Comparison of ENCODE assay signal across 19 cellular contexts in the genomic region with DNA sequence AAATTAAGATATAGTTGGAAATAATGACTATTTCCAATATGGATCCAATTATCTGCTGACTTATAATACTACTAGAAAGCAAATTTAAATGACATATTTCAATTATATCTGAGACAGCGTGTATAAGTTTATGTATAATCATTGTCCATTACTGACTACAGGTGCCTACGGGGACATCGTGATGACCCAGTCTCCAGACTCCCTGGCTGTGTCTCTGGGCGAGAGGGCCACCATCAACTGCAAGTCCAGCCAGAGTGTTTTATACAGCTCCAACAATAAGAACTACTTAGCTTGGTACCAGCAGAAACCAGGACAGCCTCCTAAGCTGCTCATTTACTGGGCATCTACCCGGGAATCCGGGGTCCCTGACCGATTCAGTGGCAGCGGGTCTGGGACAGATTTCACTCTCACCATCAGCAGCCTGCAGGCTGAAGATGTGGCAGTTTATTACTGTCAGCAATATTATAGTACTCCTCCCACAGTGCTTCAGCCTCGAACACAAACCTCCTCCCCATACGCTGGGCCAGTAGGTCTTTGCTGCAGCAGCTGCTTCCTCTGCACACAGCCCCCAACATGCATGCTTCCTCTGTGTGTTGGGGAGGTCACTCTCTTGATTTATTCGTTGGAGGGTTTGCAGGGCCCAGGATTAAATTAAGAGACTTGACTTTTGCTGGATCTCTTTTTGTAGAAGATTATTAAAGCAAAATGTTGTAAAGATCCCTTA.
DNase-seq lines count a peak whose midpoint lies in the region; ATAC-seq, FAIRE-seq and TF ChIP-seq lines count a peak whose summit lies in the region.
"Had no signal": no experiment of that assay in that cellular context is flagged by ENCODE, and none has a peak within 500 bp of the region (broad histone marks: within the 10 kb centered on the region; RNA-seq: fewer than 3 reads in every experiment).

No MANE protein-coding gene starts in this region.

- TF ChIP-seq POLR2A in GM12892 (IDR thresholded peaks at IDR 0.05; ENCODE audit: low read depth, low read length) = no peak
- TF ChIP-seq POLR2A in gastrocnemius medialis (IDR thresholded peaks at IDR 0.05) = no peak

- no peaks in the 10 kb centered on the region for H3K36me3 ChIP-seq in gastrocnemius medialis
- H3K36me3 ChIP-seq: brain microvascular endothelial cell had no signal

- peaks cover 0 to under 1% of the 10 kb centered on the region in 2 donors for H3K4me1 ChIP-seq in gastrocnemius medialis

- intact Hi-C loops in activated naive CD4-positive, alpha-beta T cell treated with anti-CD3 and anti-CD28 coated beads for 36 hours (cut with micrococcal nuclease) = no loop called here
- intact Hi-C loops in gastrocnemius medialis (cut with DNase I; ENCODE audit: low total_unique reads) = no loop called here

- TF ChIP-seq CTCF in GM12875 (IDR thresholded peaks at IDR 0.05; ENCODE audit: borderline replicate concordance, insufficient read depth, low read depth, low read length) = no peak
- TF ChIP-seq CTCF in gastrocnemius medialis (IDR thresholded peaks at IDR 0.05 in 4 of 5, conservative IDR thresholded peaks at IDR 0.05 in 1 of 5) = no peak
- no peak for TF ChIP-seq CTCF in coronary artery (IDR thresholded peaks at IDR 0.05)

- H3K9me3 Mint-ChIP-seq in activated naive CD4-positive, alpha-beta T cell treated with anti-CD3 and anti-CD28 coated beads for 36 hours = no peaks in the 10 kb centered on the region
- H3K9me3 Mint-ChIP-seq: natural killer cell treated with Interleukin-12 subunit alpha and Interleukin-12 subunit beta and Interleukin-15 and Interleukin-18, amount 100 ng/mL, for 72 hours had no signal

- in situ Hi-C loops in gastrocnemius medialis (cut with MboI; ENCODE audit: low sequenced_read_pairs in 4 of 4) = no loop called here

- no peaks in the 10 kb centered on the region for H3K4me1 Mint-ChIP-seq in activated naive CD4-positive, alpha-beta T cell treated with anti-CD3 and anti-CD28 coated beads for 36 hours (ENCODE audit: low read depth)

- no peaks in the 10 kb centered on the region for H3K9me3 ChIP-seq in gastrocnemius medialis

- no peak for FAIRE-seq in GM12892 (lab: Jason Lieb, UNC)
- FAIRE-seq: HTR-8/SVneo had no signal

- ATAC-seq in GM19438 (IDR thresholded peaks at IDR 0.05; ENCODE audit: low read depth, unreplicated experiment) = peak; percentile 50
- peak; percentile 60 for ATAC-seq in HG03460 (IDR thresholded peaks at IDR 0.05; ENCODE audit: unreplicated experiment)
- no peak for ATAC-seq in gastrocnemius medialis
- ATAC-seq: activated CD8-positive, alpha-beta T cell treated with anti-CD3 and anti-CD28 coated beads, Interleukin-2, amount 10 ng/mL, durations not matched to agents 7 days and 5 days; HCT116; natural killer cell treated with Interleukin-12 subunit alpha and Interleukin-12 subunit beta and Interleukin-15 and Interleukin-18, amount 100 ng/mL, for 72 hours had no signal

- H3K27me3 ChIP-seq in gastrocnemius medialis = no peaks in the 10 kb centered on the region
- H3K27me3 ChIP-seq: brain microvascular endothelial cell had no signal

- CTCF ChIA-PET in activated naive CD4-positive, alpha-beta T cell treated with anti-CD3 and anti-CD28 coated beads for 36 hours (lab: Charles Lee) = interaction anchor here (0.7 to 0.9 kb wide), 2 partner anchors 10 to 146 kb away, joined by 3 read pairs; no protein-coding TSS in a partner anchor

- DNase-seq in left kidney (ENCODE audit: low read depth, low spot score) = peak; percentile 10
- no peak for DNase-seq in activated naive CD4-positive, alpha-beta T cell treated with anti-CD3 and anti-CD28 coated beads for 36 hours
- DNase-seq in GM12892 (ENCODE audit: insufficient read length) = no peak
- no peak for DNase-seq in gastrocnemius medialis
- DNase-seq in coronary artery (ENCODE audit: low spot score) = no peak
- DNase-seq: activated CD8-positive, alpha-beta T cell treated with anti-CD3 and anti-CD28 coated beads, Interleukin-2, amount 10 ng/mL, durations not matched to agents 7 days and 5 days; brain microvascular endothelial cell; DMS79 treated with DMSO at 0.1 percent for 48 hours; foreskin fibroblast; mesendoderm; NCI-H510A; SHP77; T-helper 2 cell had no signal

- no peaks in the 10 kb centered on the region for H3K36me3 Mint-ChIP-seq in activated naive CD4-positive, alpha-beta T cell treated with anti-CD3 and anti-CD28 coated beads for 36 hours (ENCODE audit: low read depth)
- H3K36me3 Mint-ChIP-seq: natural killer cell treated with Interleukin-12 subunit alpha and Interleukin-12 subunit beta and Interleukin-15 and Interleukin-18, amount 100 ng/mL, for 72 hours had no signal

- H3K27me3 Mint-ChIP-seq in activated naive CD4-positive, alpha-beta T cell treated with anti-CD3 and anti-CD28 coated beads for 36 hours (ENCODE audit: low read depth) = peaks cover 6% of the 10 kb centered on the region

- peak overlapping the region; percentile 48 for H3K4me3 ChIP-seq in GM12875 (ENCODE audit: low read depth, low read length)
- H3K4me3 ChIP-seq in gastrocnemius medialis = no peak overlapping the region
- H3K4me3 ChIP-seq in coronary artery = no peak overlapping the region

- no peak overlapping the region for H3K27ac ChIP-seq in gastrocnemius medialis
- H3K27ac ChIP-seq in coronary artery = no peak overlapping the region
- H3K27ac ChIP-seq: brain microvascular endothelial cell had no signal

- no peak overlapping the region for H3K27ac Mint-ChIP-seq in activated naive CD4-positive, alpha-beta T cell treated with anti-CD3 and anti-CD28 coated beads for 36 hours
- H3K27ac Mint-ChIP-seq: activated CD8-positive, alpha-beta T cell treated with anti-CD3 and anti-CD28 coated beads, Interleukin-2, amount 10 ng/mL, durations not matched to agents 7 days and 5 days; natural killer cell treated with Interleukin-12 subunit alpha and Interleukin-12 subunit beta and Interleukin-15 and Interleukin-18, amount 100 ng/mL, for 72 hours had no signal

- H3K4me3 Mint-ChIP-seq in activated naive CD4-positive, alpha-beta T cell treated with anti-CD3 and anti-CD28 coated beads for 36 hours = no peak overlapping the region
- H3K4me3 Mint-ChIP-seq: activated CD8-positive, alpha-beta T cell treated with anti-CD3 and anti-CD28 coated beads, Interleukin-2, amount 10 ng/mL, durations not matched to agents 7 days and 5 days; natural killer cell treated with Interleukin-12 subunit alpha and Interleukin-12 subunit beta and Interleukin-15 and Interleukin-18, amount 100 ng/mL, for 72 hours had no signal

Comparison
In these comparisons a context has a peak if more than half of its experiments do, and no peak if none do; other contexts are left out.
1. ATAC-seq: peak in GM19438 (single experiment) and HG03460 (single experiment); none in gastrocnemius medialis (0 of 2).